Comparison of ENCODE assay signal across 11 cellular contexts in genomic region chr1:9590945-9591668, GRCh38. TPM values are rescaled to one million over a fixed set of nuclear protein-coding genes. Genes with fewer than 3 reads are reported as not detected.
DNase-seq lines count a peak whose midpoint lies in the region; ATAC-seq and TF ChIP-seq lines count a peak whose summit lies in the region.
"Had no signal": no experiment of that assay in that cellular context is flagged by ENCODE, and none has a peak within 500 bp of the region (broad histone marks: within the 10 kb centered on the region; RNA-seq: fewer than 3 reads in every experiment).

No MANE protein-coding gene starts in this region.

- H3K27ac ChIP-seq in neural cell (ENCODE audit: low read length) = no peak overlapping the region
- H3K27ac ChIP-seq: sigmoid colon had no signal

- no peak overlapping the region for H3K9ac ChIP-seq in neural cell (ENCODE audit: low read length)

- no peak for TF ChIP-seq EP300 in neural cell (conservative IDR thresholded peaks at IDR 0.05; ENCODE audit: poor library complexity, severe bottlenecking)

- intact Hi-C loops in activated T-helper 2 cell treated with anti-CD3 and anti-CD28 coated beads, Interferon-gamma antibody, Interleukin-2, Interleukin-4, amounts not matched to agents 10 μg/mL and 5 μg/mL and 100 μg/mL, durations not matched to agents 14 hours and 24 hours and 36 hours (cut with micrococcal nuclease) = no loop called here

- H3K36me3 ChIP-seq in H7 (replicated peaks; ENCODE audit: control insufficient read depth, insufficient read depth, low read length) = peaks cover under 1% of the 10 kb centered on the region; the same call in 1 of the 2 replicates
- no peaks in the 10 kb centered on the region for H3K36me3 ChIP-seq in neural cell (ENCODE audit: insufficient read depth, low read length)
- H3K36me3 ChIP-seq: sigmoid colon had no signal

- H3K79me2 ChIP-seq in neural cell (replicated peaks; ENCODE audit: insufficient read depth, low read length) = peaks cover 59% of the 10 kb centered on the region

- H2AFZ ChIP-seq in neural cell (ENCODE audit: low read depth, low read length) = no peak overlapping the region

- peaks cover 20% of the 10 kb centered on the region for H3K4me1 Mint-ChIP-seq in activated T-helper 2 cell treated with anti-CD3 and anti-CD28 coated beads, Interferon-gamma antibody, Interleukin-2, Interleukin-4, amounts not matched to agents 10 μg/mL and 5 μg/mL and 100 μg/mL, durations not matched to agents 14 hours and 24 hours and 36 hours (ENCODE audit: low read depth)

- H3K9me2 ChIP-seq in neural cell (ENCODE audit: insufficient read depth, low read length) = no peaks in the 10 kb centered on the region

- DNase-seq in NOMO-1 (lab: John Stamatoyannopoulos, UW; ENCODE audit: unreplicated experiment in 2 of 2) = peak; percentile 13 to 15
- no peak for DNase-seq in NOMO-1 treated with dmso at 0.1 percent for 144 hours (lab: John Stamatoyannopoulos, UW; ENCODE audit: unreplicated experiment)
- peak; percentile 28 for DNase-seq in H7
- DNase-seq in activated T-helper 2 cell treated with anti-CD3 and anti-CD28 coated beads, Interferon-gamma antibody, Interleukin-2, Interleukin-4, amounts not matched to agents 10 μg/mL and 5 μg/mL and 100 μg/mL, durations not matched to agents 14 hours and 24 hours and 36 hours (ENCODE audit: low spot score) = no peak
- DNase-seq in stimulated activated naive CD4-positive, alpha-beta T cell treated with Interleukin-2 at 50 U/mL for 16 hours (lab: John Stamatoyannopoulos, UW) = no peak
- DNase-seq: foreskin fibroblast, sigmoid colon had no signal

- H3K9me3 ChIP-seq in neural cell (ENCODE audit: low read length) = no peaks in the 10 kb centered on the region
- H3K9me3 ChIP-seq: sigmoid colon had no signal

- no peak for TF ChIP-seq CTCF in neural cell (IDR thresholded peaks at IDR 0.05; ENCODE audit: poor library complexity, severe bottlenecking)

- H3K27me3 Mint-ChIP-seq in activated T-helper 2 cell treated with anti-CD3 and anti-CD28 coated beads, Interferon-gamma antibody, Interleukin-2, Interleukin-4, amounts not matched to agents 10 μg/mL and 5 μg/mL and 100 μg/mL, durations not matched to agents 14 hours and 24 hours and 36 hours (ENCODE audit: low read depth) = no peaks in the 10 kb centered on the region

- peak overlapping the region; percentile 82 for H3K4me3 Mint-ChIP-seq in activated T-helper 2 cell treated with anti-CD3 and anti-CD28 coated beads, Interferon-gamma antibody, Interleukin-2, Interleukin-4, amounts not matched to agents 10 μg/mL and 5 μg/mL and 100 μg/mL, durations not matched to agents 14 hours and 24 hours and 36 hours (ENCODE audit: low read depth)

- H4K20me1 ChIP-seq in neural cell (ENCODE audit: insufficient read depth) = no peaks in the 10 kb centered on the region

- H3K4me3 ChIP-seq in H7 (ENCODE audit: insufficient read depth, low read depth, low read length) (no peak overlapping the region), neural cell (ENCODE audit: low read length) (peak overlapping the region; percentile 83)
- H3K4me3 ChIP-seq: lung, sigmoid colon had no signal

- no peaks in the 10 kb centered on the region for H3K27me3 ChIP-seq in H7 (ENCODE audit: control insufficient read depth, insufficient read depth, low read length)
- H3K27me3 ChIP-seq in neural cell (ENCODE audit: insufficient read depth, low read depth, low read length) = no peaks in the 10 kb centered on the region
- H3K27me3 ChIP-seq: sigmoid colon had no signal

- H3K27ac Mint-ChIP-seq in activated T-helper 2 cell treated with anti-CD3 and anti-CD28 coated beads, Interferon-gamma antibody, Interleukin-2, Interleukin-4, amounts not matched to agents 10 μg/mL and 5 μg/mL and 100 μg/mL, durations not matched to agents 14 hours and 24 hours and 36 hours = no peak overlapping the region

- ATAC-seq in GM19397 (IDR thresholded peaks at IDR 0.05; ENCODE audit: unreplicated experiment) = no peak
- ATAC-seq in GM19463 (IDR thresholded peaks at IDR 0.05; ENCODE audit: unreplicated experiment) = no peak

- H3K9me3 Mint-ChIP-seq in activated T-helper 2 cell treated with anti-CD3 and anti-CD28 coated beads, Interferon-gamma antibody, Interleukin-2, Interleukin-4, amounts not matched to agents 10 μg/mL and 5 μg/mL and 100 μg/mL, durations not matched to agents 14 hours and 24 hours and 36 hours = no peaks in the 10 kb centered on the region

- H3K4me2 ChIP-seq in neural cell (ENCODE audit: low read length) = peak overlapping the region; percentile 95

- no peaks in the 10 kb centered on the region for H3F3A ChIP-seq in neural cell (ENCODE audit: insufficient read depth, low read length, poor library complexity, severe bottlenecking)

- peaks cover 6% of the 10 kb centered on the region for H3K36me3 Mint-ChIP-seq in activated T-helper 2 cell treated with anti-CD3 and anti-CD28 coated beads, Interferon-gamma antibody, Interleukin-2, Interleukin-4, amounts not matched to agents 10 μg/mL and 5 μg/mL and 100 μg/mL, durations not matched to agents 14 hours and 24 hours and 36 hours (ENCODE audit: low read depth)

- TF ChIP-seq RAD21 in neural cell (conservative IDR thresholded peaks at IDR 0.05) = no peak

TF ChIP-seq in neural cell, 6 proteins besides CTCF, POLR2A, EP300 and RAD21:
- TF ChIP-seq MXI1 (conservative IDR thresholded peaks at IDR 0.05; ENCODE audit: poor library complexity, severe bottlenecking) (no peak), POLR2AphosphoS5 (IDR thresholded peaks at IDR 0.05) (no peak), REST (IDR thresholded peaks at IDR 0.05; ENCODE audit: borderline replicate concordance) (no peak), SMC3 (conservative IDR thresholded peaks at IDR 0.05; ENCODE audit: poor library complexity) (no peak), TAF1 (IDR thresholded peaks at IDR 0.05; ENCODE audit: low read depth) (no peak), EZH2 (IDR thresholded peaks at IDR 0.05; ENCODE audit: borderline replicate concordance, insufficient read depth, low read length, poor library complexity, severe bottlenecking) (no peak)
TF ChIP-seq in neural cell: peak in this region for 0.

RNA-seq across cellular contexts. Expression of gene TMEM201, which starts 2.4 kb away (rescaled TPM):
- total RNA-seq in H7 (2014; rRNA removed; shearing (Covaris generic)) = 12.9 and 14.9 TPM in 2 replicates
- total RNA-seq in activated T-helper 2 cell treated with anti-CD3 and anti-CD28 coated beads, Interferon-gamma antibody, Interleukin-2, Interleukin-4, amounts not matched to agents 10 μg/mL and 5 μg/mL and 100 μg/mL, durations not matched to agents 14 hours and 24 hours and 36 hours = 30.8 and 31.6 TPM in 2 replicates
- polyA plus RNA-seq in neural cell = 7.3 and 9.2 TPM in 2 replicates
- polyA minus RNA-seq in neural cell = 14.9 and 18.5 TPM in 2 replicates

RNA-seq across cellular contexts. Expression of gene SLC25A33, which starts 51.8 kb away (rescaled TPM):
- 17.4 and 23.2 TPM in 2 replicates for total RNA-seq in H7 (2014; rRNA removed; shearing (Covaris generic))
- total RNA-seq in activated T-helper 2 cell treated with anti-CD3 and anti-CD28 coated beads, Interferon-gamma antibody, Interleukin-2, Interleukin-4, amounts not matched to agents 10 μg/mL and 5 μg/mL and 100 μg/mL, durations not matched to agents 14 hours and 24 hours and 36 hours = 9.6 and 10.4 TPM in 2 replicates
- 14.8 and 19.1 TPM in 2 replicates for polyA plus RNA-seq in neural cell
- polyA minus RNA-seq in neural cell = 14.9 and 15.3 TPM in 2 replicates

Comparison
In these comparisons a context has a peak if more than half of its experiments do, and no peak if none do; other contexts are left out.
1. DNase-seq: peak in NOMO-1 (2 of 2) and H7 (single experiment); none in NOMO-1 treated with dmso at 0.1 percent for 144 hours (single experiment), activated T-helper 2 cell treated with anti-CD3 and anti-CD28 coated beads, Interferon-gamma antibody, Interleukin-2, Interleukin-4, amounts not matched to agents 10 μg/mL and 5 μg/mL and 100 μg/mL, durations not matched to agents 14 hours and 24 hours and 36 hours (single experiment) and stimulated activated naive CD4-positive, alpha-beta T cell treated with Interleukin-2 at 50 U/mL for 16 hours (single experiment).